30 cellular contexts compared by ENCODE assay signal in the genomic region with DNA sequence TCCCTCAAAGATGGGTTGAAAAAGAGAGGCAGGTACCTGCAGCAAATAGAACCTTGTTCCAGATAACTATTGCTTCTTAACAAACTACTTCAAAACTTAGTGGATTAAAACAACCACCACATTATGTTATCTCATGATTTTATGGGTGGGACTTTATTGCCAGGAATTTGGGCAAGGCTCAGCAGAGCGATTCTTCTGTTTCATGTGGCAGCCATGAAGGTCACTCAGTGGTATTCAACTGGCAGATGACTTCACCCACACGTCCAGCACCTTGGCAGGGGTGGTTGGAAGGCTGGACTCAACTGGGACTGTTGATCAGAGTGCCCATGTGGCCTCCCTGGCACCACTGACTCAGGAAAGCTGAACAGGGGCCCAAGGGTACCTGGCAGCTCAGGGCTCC.
"Had no signal": no experiment of that assay in that cellular context is flagged by ENCODE, and none has a peak within 500 bp of the region (broad histone marks: within the 10 kb centered on the region; RNA-seq: fewer than 3 reads in every experiment).

No MANE protein-coding gene starts in this region.

- H3K4me1 Mint-ChIP-seq: naive thymus-derived CD4-positive, alpha-beta T cell; natural killer cell; stimulated activated memory B cell treated with anti-CD40 and anti-IgM and Interleukin-4, amounts not matched to agents 10 μg/mL and 1 μg/mL and 100 μg/mL, for 72 hours had no signal

- ATAC-seq: naive thymus-derived CD4-positive, alpha-beta T cell; natural killer cell; pancreas; psoas muscle; right cardiac atrium; sciatic nerve; stimulated activated memory B cell treated with anti-CD40 and anti-IgM and Interleukin-4, amounts not matched to agents 10 μg/mL and 1 μg/mL and 100 μg/mL, for 72 hours; stimulated activated naive CD8-positive, alpha-beta T cell treated with anti-CD3 and anti-CD28 coated beads, Interleukin-15, amount 100 ng/mL, for 72 hours; stimulated activated naive CD8-positive, alpha-beta T cell treated with anti-CD3 and anti-CD28 coated beads, Interleukin-15, Interleukin-2, amounts not matched to agents 100 U/mL and 50 U/mL, for 24 hours; upper lobe of right lung had no signal

- H3K9me3 ChIP-seq: neutrophil, pancreas, suprapubic skin, testis, upper lobe of right lung, uterus had no signal

- H3K4me3 ChIP-seq: neural progenitor cell, pancreas, psoas muscle, skin epidermis, smooth muscle cell, spleen, suprapubic skin, testis, tibial artery, transverse colon, upper lobe of right lung, uterus had no signal

- H3K27ac Mint-ChIP-seq: naive thymus-derived CD4-positive, alpha-beta T cell; natural killer cell; nephron; neural progenitor cell; stimulated activated memory B cell treated with anti-CD40 and anti-IgM and Interleukin-4, amounts not matched to agents 10 μg/mL and 1 μg/mL and 100 μg/mL, for 72 hours; stimulated activated naive CD8-positive, alpha-beta T cell treated with anti-CD3 and anti-CD28 coated beads, Interleukin-15, amount 100 ng/mL, for 72 hours; type B pancreatic cell had no signal

- H3K4me1 ChIP-seq: pancreas, psoas muscle, spleen, upper lobe of right lung, uterus had no signal

- H3K36me3 Mint-ChIP-seq: neural progenitor cell had no signal

- H3K4me2 ChIP-seq: neural progenitor cell, smooth muscle cell had no signal

- H3K9ac ChIP-seq: neural progenitor cell had no signal

- H2AFZ ChIP-seq: neural progenitor cell had no signal

- H3K36me3 ChIP-seq: neural progenitor cell, neutrophil, pancreas, spleen, suprapubic skin, tibial artery, transverse colon, upper lobe of right lung, uterus had no signal

- DNase-seq: naive thymus-derived CD4-positive, alpha-beta T cell; natural killer cell; nucleus accumbens; pancreas; psoas muscle; right cardiac atrium; spleen; stimulated activated CD4-positive, alpha-beta T cell treated with anti-CD3 and anti-CD28 coated beads, Interleukin-12 subunit alpha, Interleukin-12 subunit beta, amount 100 ng/mL, for 4 hours; stimulated activated CD4-positive, alpha-beta T cell treated with anti-CD3 and anti-CD28 coated beads, Interleukin-1b, Interleukin-23, amount 100 ng/mL, for 48 hours; stimulated activated CD4-positive, alpha-beta T cell treated with anti-CD3 and anti-CD28 coated beads, Interleukin-4, amount 100 ng/mL, for 1 hour; stimulated activated CD4-positive, alpha-beta T cell treated with anti-CD3 and anti-CD28 coated beads, Interleukin-4, amount 100 ng/mL, for 4 hours; stimulated activated CD8-positive, alpha-beta memory T cell treated with anti-CD3 and anti-CD28 coated beads, Interleukin-4, amount 100 ng/mL, for 48 hours; stimulated activated naive CD4-positive, alpha-beta T cell; stimulated activated naive CD8-positive, alpha-beta T cell treated with anti-CD3 and anti-CD28 coated beads, Interleukin-15, amount 100 ng/mL, for 72 hours; stimulated activated naive CD8-positive, alpha-beta T cell treated with anti-CD3 and anti-CD28 coated beads, Interleukin-15, Interleukin-2, amounts not matched to agents 100 U/mL and 50 U/mL, for 24 hours; substantia nigra; testis; tibial artery; transverse colon; upper lobe of right lung; uterus had no signal

- H3K27me3 ChIP-seq: pancreas, suprapubic skin, testis, tibial artery, transverse colon, upper lobe of right lung, uterus had no signal

- H3K4me3 Mint-ChIP-seq: naive thymus-derived CD4-positive, alpha-beta T cell; natural killer cell; nephron; stimulated activated memory B cell treated with anti-CD40 and anti-IgM and Interleukin-4, amounts not matched to agents 10 μg/mL and 1 μg/mL and 100 μg/mL, for 72 hours; stimulated activated naive CD8-positive, alpha-beta T cell treated with anti-CD3 and anti-CD28 coated beads, Interleukin-15, amount 100 ng/mL, for 72 hours; type B pancreatic cell had no signal

- H3K27ac ChIP-seq: neural progenitor cell, neutrophil, pancreas, psoas muscle, skin epidermis, spleen, suprapubic skin, testis, tibial artery, transverse colon, upper lobe of right lung, uterus had no signal
